ENCODE assay signal across 1 cellular context in genomic region chr3:193593666-193594025, GRCh38.
TF ChIP-seq lines count a peak whose summit lies in the region.

No MANE protein-coding gene starts in this region.

TF ChIP-seq in H1, 55 proteins besides CTCF, POLR2A, EP300 and RAD21 (continued from another document):
- TF ChIP-seq SAP30 (IDR thresholded peaks at IDR 0.05; ENCODE audit: insufficient read depth, insufficient replicate concordance, low read length) (peak; percentile 47), HDAC2 (IDR thresholded peaks at IDR 0.05; ENCODE audit: borderline replicate concordance in 1 of 2, low read depth in 2 of 2, low read length in 2 of 2) (no peak), NANOG (IDR thresholded peaks at IDR 0.05; ENCODE audit: insufficient read depth, low read depth, low read length, poor library complexity, severe bottlenecking) (no peak)
